ENCODE assay signal across 17 cellular contexts in the genomic region with DNA sequence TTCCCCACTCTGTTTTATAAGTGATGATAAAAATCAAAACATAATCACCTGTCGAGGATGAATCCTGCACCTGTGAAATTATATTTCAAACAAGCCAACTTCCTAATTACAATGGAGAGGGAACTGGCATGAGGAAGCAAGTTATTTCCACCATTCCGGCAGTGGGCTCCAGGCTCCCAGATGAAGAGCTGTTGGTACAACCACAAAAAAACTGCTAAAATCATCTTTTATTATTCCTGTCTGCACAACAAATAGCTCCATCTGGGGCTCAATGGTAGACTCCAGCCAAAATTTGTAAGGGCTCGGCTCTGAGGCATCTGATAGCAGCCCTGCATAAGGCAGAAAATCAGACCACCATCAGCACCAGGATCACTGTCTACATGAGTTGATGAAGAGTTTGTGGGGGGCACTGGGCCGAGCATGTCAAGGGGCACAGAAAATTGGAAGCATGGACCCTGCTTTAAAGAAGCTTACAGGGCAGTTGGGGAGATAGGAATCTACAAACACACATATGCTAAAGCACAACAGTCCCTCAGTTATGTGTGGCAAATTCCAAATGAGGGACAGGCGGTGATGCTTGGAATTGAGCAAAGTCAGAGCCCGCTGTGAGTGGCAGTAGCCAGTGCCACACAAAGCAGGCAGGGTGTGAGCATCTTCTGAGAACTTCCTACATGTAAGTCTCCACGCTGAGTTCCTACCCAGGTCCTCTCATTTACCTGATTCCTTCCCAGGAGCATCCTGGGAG.
DNase-seq lines count a peak whose midpoint lies in the region; ATAC-seq, FAIRE-seq and TF ChIP-seq lines count a peak whose summit lies in the region.
"Had no signal": no experiment of that assay in that cellular context is flagged by ENCODE, and none has a peak within 500 bp of the region (broad histone marks: within the 10 kb centered on the region; RNA-seq: fewer than 3 reads in every experiment).

No MANE protein-coding gene starts in this region.

- H3K27me3 ChIP-seq in BLaER1: no peaks in the 10 kb centered on the region
- H3K27me3 ChIP-seq in IMR-90 (ENCODE audit: control insufficient read depth, insufficient read depth, low read length): no peaks in the 10 kb centered on the region
- no peaks in the 10 kb centered on the region for H3K27me3 ChIP-seq in H1 (replicated peaks in 1 of 4; ENCODE audit: control insufficient read depth in 3 of 4, extremely low read depth in 1 of 4, insufficient read depth in 3 of 4, low read length in 3 of 4)

- H2BK5ac ChIP-seq in IMR-90 (ENCODE audit: low read depth, low read length, poor library complexity, severe bottlenecking) (peak overlapping the region; percentile 87), H1 (ENCODE audit: low read depth, low read length) (peak overlapping the region; percentile 37; the same call in 1 of the 2 replicates)

- H3K4me2 ChIP-seq in BLaER1: 0 out of 2 replicates have a peak overlapping the region, but pooled peaks have one; percentile 8
- no peak overlapping the region; the same call in 1 of the 2 replicates for H3K4me2 ChIP-seq in IMR-90 (ENCODE audit: low read depth, low read length)
- H3K4me2 ChIP-seq in H1 (ENCODE audit: insufficient read depth in 1 of 2, low read depth in 2 of 2, low read length in 2 of 2): no peak overlapping the region

- no peak overlapping the region for H4K5ac ChIP-seq in IMR-90 (ENCODE audit: low read depth, low read length)
- no peak overlapping the region for H4K5ac ChIP-seq in H1 (ENCODE audit: insufficient read length, low read depth, low read length)

- H3K27ac ChIP-seq in BLaER1 (no peak overlapping the region), IMR-90 (ENCODE audit: insufficient read depth, low read length) (no peak overlapping the region; the same call in 1 of the 2 replicates), H1 (ENCODE audit: low read depth, low read length) (no peak overlapping the region)

- H3K56ac ChIP-seq in IMR-90 (ENCODE audit: extremely low read depth, insufficient read depth, low read length) (no peak overlapping the region), H1 (replicated peaks; ENCODE audit: insufficient read length, low read depth, low read length) (no peak overlapping the region)

- H2BK12ac ChIP-seq in H1 (ENCODE audit: low read depth, low read length): no peak overlapping the region

- TF ChIP-seq EP300 in H1 (IDR thresholded peaks at IDR 0.05; ENCODE audit: borderline replicate concordance in 1 of 2, low read depth in 2 of 2, low read length in 2 of 2): no peak

- peaks cover 38% of the 10 kb centered on the region for H3K9me3 ChIP-seq in BLaER1
- peaks cover 7% of the 10 kb centered on the region for H3K9me3 ChIP-seq in IMR-90 (ENCODE audit: control insufficient read depth, insufficient read depth, low read length)
- H3K9me3 ChIP-seq in H1 (ENCODE audit: insufficient read depth in 2 of 2, low read depth in 1 of 2, low read length in 1 of 2): peaks cover 4 to 5% of the 10 kb centered on the region in 2 experiments; a peak in 1 of 4 replicates
- H3K9me3 ChIP-seq: Caco-2 had no signal

- H4K20me1 ChIP-seq in BLaER1 (peaks cover 8% of the 10 kb centered on the region; the same call in 1 of the 2 replicates), IMR-90 (ENCODE audit: insufficient read depth, low read length) (no peaks in the 10 kb centered on the region), H1 (replicated peaks in 1 of 2; ENCODE audit: control insufficient read depth in 1 of 2, insufficient read depth in 2 of 2, low read length in 2 of 2) (no peaks in the 10 kb centered on the region)

- H3K18ac ChIP-seq in IMR-90 (ENCODE audit: low read depth, low read length) (0 out of 2 replicates have a peak overlapping the region, but pooled peaks have one; percentile 8), H1 (ENCODE audit: extremely low read depth, low read length) (no peak overlapping the region; the same call in 1 of the 2 replicates)

- H3K79me1 ChIP-seq in IMR-90 (ENCODE audit: low read depth in 1 of 2, low read length in 2 of 2): peaks cover 28 to 36% of the 10 kb centered on the region in 2 experiments
- no peaks in the 10 kb centered on the region for H3K79me1 ChIP-seq in H1 (ENCODE audit: low read depth, low read length)

- peak overlapping the region; percentile 60; the same call in 1 of the 2 replicates for H3K23ac ChIP-seq in IMR-90 (ENCODE audit: low read depth, low read length)
- no peak overlapping the region for H3K23ac ChIP-seq in H1 (ENCODE audit: insufficient read length)

- no peak overlapping the region for H3K27ac Mint-ChIP-seq in stimulated activated effector memory CD8-positive, alpha-beta T cell treated with anti-CD3 and anti-CD28 coated beads, Interleukin-12 subunit alpha, Interleukin-12 subunit beta, amount 100 ng/mL, for 72 hours
- H3K27ac Mint-ChIP-seq: CD4-positive, alpha-beta T cell had no signal

- H3K4me3 Mint-ChIP-seq in stimulated activated effector memory CD8-positive, alpha-beta T cell treated with anti-CD3 and anti-CD28 coated beads, Interleukin-12 subunit alpha, Interleukin-12 subunit beta, amount 100 ng/mL, for 72 hours: no peak overlapping the region
- H3K4me3 Mint-ChIP-seq: CD4-positive, alpha-beta T cell had no signal

- dilution Hi-C loops in IMR-90 (cut with HindIII; ENCODE audit: low sequenced_read_pairs, unreplicated experiment): no loop called here

- H3K23me2 ChIP-seq in H1 (ENCODE audit: low read depth, low read length): no peaks in the 10 kb centered on the region

- TF ChIP-seq RAD21 in IMR-90 (IDR thresholded peaks at IDR 0.05; ENCODE audit: low read length) (no peak), H1 (IDR thresholded peaks at IDR 0.05 in 1 of 2, conservative IDR thresholded peaks at IDR 0.05 in 1 of 2; ENCODE audit: low read depth in 2 of 2, low read length in 2 of 2) (no peak)

- TF ChIP-seq POLR2A in IMR-90 (IDR thresholded peaks at IDR 0.05; ENCODE audit: low read depth, low read length) (no peak), H1 (IDR thresholded peaks at IDR 0.05; ENCODE audit: control extremely low read depth in 1 of 2, low read depth in 2 of 2, low read length in 2 of 2) (no peak)

- H2BK15ac ChIP-seq in IMR-90 (ENCODE audit: low read depth, low read length) (peak overlapping the region; percentile 54; the same call in 2 of the 3 replicates), H1 (ENCODE audit: low read length) (no peak overlapping the region)

- intact Hi-C loops in IMR-90 (cut with micrococcal nuclease): no loop called here

- H2BK20ac ChIP-seq in IMR-90 (ENCODE audit: low read depth, low read length) (peak overlapping the region; percentile 64), H1 (ENCODE audit: low read length) (no peak overlapping the region)

- CTCF ChIA-PET in IMR-90 (lab: Yijun Ruan, JAX): no interaction called here
- CTCF ChIA-PET in H1 (lab: Charles Lee; ENCODE audit: partially characterized antibody): interaction anchor here (1.1 kb wide), 1 partner anchor 469 kb away, joined by 3 read pairs; no protein-coding TSS in a partner anchor

- H3K79me2 ChIP-seq in H1 (ENCODE audit: control insufficient read depth in 1 of 2, insufficient read depth in 2 of 2, low read length in 2 of 2): no peaks in the 10 kb centered on the region

- ATAC-seq in IMR-90 (ENCODE audit: low read depth): no peak
- ATAC-seq in stimulated activated effector memory CD8-positive, alpha-beta T cell treated with anti-CD3 and anti-CD28 coated beads, Interleukin-12 subunit alpha, Interleukin-12 subunit beta, amount 100 ng/mL, for 72 hours: peak; percentile 43
- no peak for ATAC-seq in GM18858 (IDR thresholded peaks at IDR 0.05; ENCODE audit: unreplicated experiment)

- H3K9ac ChIP-seq in BLaER1 (no peak overlapping the region), IMR-90 (ENCODE audit: low read depth, low read length) (no peak overlapping the region), H1 (replicated peaks in 1 of 4; ENCODE audit: extremely low read depth in 1 of 4, low read depth in 3 of 4, low read length in 3 of 4) (no peak overlapping the region)

- H4K8ac ChIP-seq in IMR-90 (ENCODE audit: low read depth in 2 of 2, low read length in 2 of 2) (peak overlapping the region; percentile 34 to 63; a peak in 2 of 4 replicates), H1 (ENCODE audit: extremely low read depth, insufficient read depth, low read length) (no peak overlapping the region)

- POLR2A ChIA-PET in IMR-90 (lab: Charles Lee; ENCODE audit: unreplicated experiment): no interaction called here
- POLR2A ChIA-PET in H1 (lab: Charles Lee; ENCODE audit: partially characterized antibody): no interaction called here

- H3K4me1 ChIP-seq in BLaER1: peaks cover 40% of the 10 kb centered on the region
- peaks cover 9% of the 10 kb centered on the region for H3K4me1 ChIP-seq in IMR-90 (ENCODE audit: control insufficient read depth, insufficient read depth, low read length)
- H3K4me1 ChIP-seq in H1 (replicated peaks in 1 of 4; ENCODE audit: control insufficient read depth in 3 of 4, insufficient read depth in 4 of 4, low read length in 3 of 4): no peaks in the 10 kb centered on the region
- H3K4me1 ChIP-seq: Caco-2 had no signal

- H3K36me3 ChIP-seq in BLaER1 (peaks cover 16% of the 10 kb centered on the region; the same call in 1 of the 2 replicates), IMR-90 (ENCODE audit: control insufficient read depth, insufficient read depth, low read length) (peaks cover 6% of the 10 kb centered on the region; the same call in 1 of the 2 replicates), H1 (ENCODE audit: control insufficient read depth in 2 of 4, insufficient read depth in 4 of 4, low read length in 3 of 4) (no peaks in the 10 kb centered on the region)

- no peaks in the 10 kb centered on the region for H3K36me3 Mint-ChIP-seq in stimulated activated effector memory CD8-positive, alpha-beta T cell treated with anti-CD3 and anti-CD28 coated beads, Interleukin-12 subunit alpha, Interleukin-12 subunit beta, amount 100 ng/mL, for 72 hours

- DNase-seq in IMR-90: no peak
- DNase-seq in H1 (ENCODE audit: low read depth in 1 of 2, low spot score in 2 of 2): no peak
- no peak for DNase-seq in stimulated activated effector memory CD8-positive, alpha-beta T cell treated with anti-CD3 and anti-CD28 coated beads, Interleukin-12 subunit alpha, Interleukin-12 subunit beta, amount 100 ng/mL, for 72 hours (ENCODE audit: low spot score in 2 of 2)
- DNase-seq in NCI-H128 (lab: John Stamatoyannopoulos, UW; ENCODE audit: unreplicated experiment): no peak
- DNase-seq in activated naive CD4-positive, alpha-beta T cell (lab: John Stamatoyannopoulos, UW): no peak
- DNase-seq: Caco-2; CD4-positive, alpha-beta T cell; GDM1; GOT3; KBM-7; NCI-H1417; NCI-H187; NCI-H2107; NCI-H226; NCI-H524 treated with DMSO at 0.1 percent for 48 hours had no signal

- H4K91ac ChIP-seq in IMR-90 (ENCODE audit: insufficient read depth, low read depth, low read length) (peak overlapping the region; percentile 50), H1 (replicated peaks; ENCODE audit: insufficient read length, low read length) (no peak overlapping the region)

- no TSS peak for BruUV-seq in IMR-90 (replicated peaks; lab: Mats Ljungman, UMichigan)

- TF ChIP-seq CTCF in IMR-90 (conservative IDR thresholded peaks at IDR 0.05; ENCODE audit: low read depth, low read length) (no peak), H1 (IDR thresholded peaks at IDR 0.05; ENCODE audit: control extremely low read depth in 1 of 3, insufficient read depth in 1 of 3, low read depth in 1 of 3, low read length in 3 of 3) (no peak)

- peaks cover 8% of the 10 kb centered on the region for H3K9me3 Mint-ChIP-seq in stimulated activated effector memory CD8-positive, alpha-beta T cell treated with anti-CD3 and anti-CD28 coated beads, Interleukin-12 subunit alpha, Interleukin-12 subunit beta, amount 100 ng/mL, for 72 hours

- no peak overlapping the region for H3K4me3 ChIP-seq in BLaER1
- H3K4me3 ChIP-seq in IMR-90 (ENCODE audit: insufficient read depth, low read depth, low read length): no peak overlapping the region
- no peak overlapping the region for H3K4me3 ChIP-seq in H1 (ENCODE audit: extremely low read depth in 1 of 4, insufficient read depth in 2 of 4, low read depth in 3 of 4, low read length in 4 of 4)

- in situ Hi-C loops in IMR-90 (cut with MboI; ENCODE audit: low sequenced_read_pairs): no loop called here

- peak overlapping the region; percentile 60 for H3K14ac ChIP-seq in IMR-90 (replicated peaks; ENCODE audit: low read depth, low read length)
- no peak overlapping the region for H3K14ac ChIP-seq in H1 (ENCODE audit: insufficient read length)

- H3K9me1 ChIP-seq in IMR-90 (ENCODE audit: insufficient read depth, low read length): peaks cover 18% of the 10 kb centered on the region

- H3K4ac ChIP-seq in IMR-90 (ENCODE audit: low read depth, low read length): peak overlapping the region; percentile 74
- H3K4ac ChIP-seq in H1 (replicated peaks; ENCODE audit: insufficient read length, low read depth, low read length): no peak overlapping the region

- H2BK120ac ChIP-seq in IMR-90 (ENCODE audit: low read depth, low read length): peak overlapping the region; percentile 72
- H2BK120ac ChIP-seq in H1 (replicated peaks; ENCODE audit: low read depth, low read length): no peak overlapping the region

- H2AFZ ChIP-seq in IMR-90 (replicated peaks; ENCODE audit: low read length, poor library complexity): no peak overlapping the region
- H2AFZ ChIP-seq in H1 (ENCODE audit: low read length): 0 out of 2 replicates have a peak overlapping the region, but pooled peaks have one; percentile 88

- no peak for FAIRE-seq in H1 (lab: Jason Lieb, UNC)

- peak overlapping the region; percentile 5 for H2AK9ac ChIP-seq in IMR-90 (replicated peaks; ENCODE audit: low read depth, low read length, poor library complexity)

- H2AK5ac ChIP-seq in IMR-90 (ENCODE audit: low read depth, low read length) (peak overlapping the region; percentile 89), H1 (ENCODE audit: low read depth, low read length) (no peak overlapping the region)

- H3K4me1 Mint-ChIP-seq in stimulated activated effector memory CD8-positive, alpha-beta T cell treated with anti-CD3 and anti-CD28 coated beads, Interleukin-12 subunit alpha, Interleukin-12 subunit beta, amount 100 ng/mL, for 72 hours: no peaks in the 10 kb centered on the region

- WGBS in IMR-90 (ENCODE audit: extremely low coverage in 2 of 2, insufficient read length in 1 of 2), 2 experiments: 94% methylated on average over 2 of the region's 7 CpGs; no CpG with 5 or more reads in 1 of the 2 experiments
- WGBS in H1 (ENCODE audit: extremely low coverage in 1 of 2, insufficient coverage in 1 of 2, insufficient read length in 1 of 2, insufficient replicate concordance in 2 of 2, low coverage in 1 of 2, low lambda C conversion rate in 2 of 2, missing lambda C conversion rate in 1 of 2), 2 experiments: 94% methylated on average over 7 of the region's 7 CpGs; no CpG with 5 or more reads in 1 of the 2 experiments
